Comparison of ENCODE assay signal across 30 cellular contexts in genomic region chr20:8918145-8918544, GRCh38.
"Had no signal": no experiment of that assay in that cellular context is flagged by ENCODE, and none has a peak within 500 bp of the region (broad histone marks: within the 10 kb centered on the region; RNA-seq: fewer than 3 reads in every experiment).

No MANE protein-coding gene starts in this region.

- H3K9me3 ChIP-seq: esophagus squamous epithelium, lower lobe of right lung, mucosa of descending colon, neutrophil, right lobe of liver, suprapubic skin, transverse colon, upper lobe of right lung, uterus had no signal

- DNase-seq: cortex of kidney; effector memory CD8-positive, alpha-beta T cell; erythroblast; esophagus squamous epithelium; heart left ventricle; immature natural killer cell; islet precursor cell; kidney glomerular epithelial cell; left ventricle myocardium superior; lower lobe of right lung; mucosa of descending colon; naive B cell; right lobe of liver; small intestine; stimulated activated CD4-positive, alpha-beta T cell treated with anti-CD3 and anti-CD28 coated beads, Interleukin-15, amount 100 ng/mL, for 24 hours; stimulated activated CD4-positive, alpha-beta T cell treated with anti-CD3 and anti-CD28 coated beads, Interleukin-4, amount 100 ng/mL, for 1 hour; stimulated activated CD8-positive, alpha-beta memory T cell treated with anti-CD3 and anti-CD28 coated beads, Interleukin-4, amount 100 ng/mL, for 48 hours; stimulated activated naive CD4-positive, alpha-beta T cell; stimulated activated naive CD8-positive, alpha-beta T cell treated with anti-CD3 and anti-CD28 coated beads, Interleukin-15, amount 100 ng/mL, for 72 hours; transverse colon; upper lobe of right lung; uterus had no signal

- H3K4me1 ChIP-seq: esophagus squamous epithelium, heart left ventricle, lower lobe of right lung, parathyroid adenoma, right lobe of liver, suprapubic skin, transverse colon, upper lobe of right lung, uterus had no signal

- H3K79me2 ChIP-seq: hepatocyte, parathyroid adenoma had no signal

- H3K9ac ChIP-seq: parathyroid adenoma had no signal

- H3K4me3 Mint-ChIP-seq: effector memory CD8-positive, alpha-beta T cell; immature natural killer cell; mesothelial cell of epicardium; naive B cell; natural killer cell treated with Interleukin-12 subunit alpha and Interleukin-12 subunit beta and Interleukin-15 and Interleukin-18, amount 100 ng/mL, for 72 hours; neural crest cell; stimulated activated naive CD8-positive, alpha-beta T cell treated with anti-CD3 and anti-CD28 coated beads, Interleukin-15, amount 100 ng/mL, for 72 hours had no signal

- H3K36me3 ChIP-seq: esophagus squamous epithelium, heart left ventricle, lower lobe of right lung, neutrophil, right lobe of liver, suprapubic skin, transverse colon, upper lobe of right lung, uterus had no signal

- H3K4me1 Mint-ChIP-seq: immature natural killer cell; mesothelial cell of epicardium; naive B cell; stimulated activated naive CD8-positive, alpha-beta T cell treated with anti-CD3 and anti-CD28 coated beads, Interleukin-15, amount 100 ng/mL, for 72 hours had no signal

- H2AFZ ChIP-seq: hepatocyte, parathyroid adenoma had no signal

- H3K27ac Mint-ChIP-seq: effector memory CD8-positive, alpha-beta T cell; immature natural killer cell; mesothelial cell of epicardium; naive B cell; natural killer cell treated with Interleukin-12 subunit alpha and Interleukin-12 subunit beta and Interleukin-15 and Interleukin-18, amount 100 ng/mL, for 72 hours; progenitor cell of endocrine pancreas; stimulated activated naive CD8-positive, alpha-beta T cell treated with anti-CD3 and anti-CD28 coated beads, Interleukin-15, amount 100 ng/mL, for 72 hours had no signal

- H3K27me3 Mint-ChIP-seq: effector memory CD8-positive, alpha-beta T cell; natural killer cell treated with Interleukin-12 subunit alpha and Interleukin-12 subunit beta and Interleukin-15 and Interleukin-18, amount 100 ng/mL, for 72 hours; progenitor cell of endocrine pancreas; stimulated activated naive CD8-positive, alpha-beta T cell treated with anti-CD3 and anti-CD28 coated beads, Interleukin-15, amount 100 ng/mL, for 72 hours had no signal

- H3K36me3 Mint-ChIP-seq: mesothelial cell of epicardium; naive B cell; natural killer cell treated with Interleukin-12 subunit alpha and Interleukin-12 subunit beta and Interleukin-15 and Interleukin-18, amount 100 ng/mL, for 72 hours had no signal

- H3K27me3 ChIP-seq: esophagus squamous epithelium, heart left ventricle, hepatocyte, neutrophil, right lobe of liver, suprapubic skin, transverse colon, upper lobe of right lung, uterus had no signal

- ATAC-seq: effector memory CD8-positive, alpha-beta T cell; heart left ventricle; left ventricle myocardium superior; lower lobe of right lung; mucosa of descending colon; natural killer cell treated with Interleukin-12 subunit alpha and Interleukin-12 subunit beta and Interleukin-15 and Interleukin-18, amount 100 ng/mL, for 72 hours; right lobe of liver; stimulated activated naive CD8-positive, alpha-beta T cell treated with anti-CD3 and anti-CD28 coated beads, Interleukin-15, amount 100 ng/mL, for 72 hours; upper lobe of right lung had no signal

- H3K4me3 ChIP-seq: esophagus squamous epithelium, heart left ventricle, hepatocyte, lower lobe of right lung, mucosa of descending colon, right lobe of liver, suprapubic skin, transverse colon, upper lobe of right lung, uterus had no signal

- H3K27ac ChIP-seq: esophagus squamous epithelium, heart left ventricle, hepatocyte, lower lobe of right lung, neutrophil, parathyroid adenoma, right lobe of liver, suprapubic skin, transverse colon, upper lobe of right lung, uterus had no signal

- H3K4me2 ChIP-seq: hepatocyte had no signal
